36 cellular contexts compared by ENCODE assay signal in genomic region chr20:3663858-3664257, GRCh38. TPM values are rescaled to one million over a fixed set of nuclear protein-coding genes. Genes with fewer than 3 reads are reported as not detected.
"Had no signal": no experiment of that assay in that cellular context is flagged by ENCODE, and none has a peak within 500 bp of the region (broad histone marks: within the 10 kb centered on the region; RNA-seq: fewer than 3 reads in every experiment).

No MANE protein-coding gene starts in this region.

- H3K36me3 Mint-ChIP-seq: naive thymus-derived CD4-positive, alpha-beta T cell; natural killer cell; stimulated activated naive B cell treated with anti-CD40 and anti-IgM and Interleukin-4, amounts not matched to agents 10 μg/mL and 1 μg/mL and 100 μg/mL, for 72 hours had no signal

- H3K4me1 ChIP-seq: parathyroid adenoma, psoas muscle had no signal

- H3K27me3 ChIP-seq: ovary, thyroid gland, vagina had no signal

- H3K27ac Mint-ChIP-seq: naive thymus-derived CD4-positive, alpha-beta T cell; natural killer cell; progenitor cell of endocrine pancreas; stimulated activated naive B cell treated with anti-CD40 and anti-IgM and Interleukin-4, amounts not matched to agents 10 μg/mL and 1 μg/mL and 100 μg/mL, for 72 hours; stimulated activated naive CD8-positive, alpha-beta T cell treated with anti-CD3 and anti-CD28 coated beads, Interleukin-15, Interleukin-2, amounts not matched to agents 100 ng/mL and 50 ng/mL, for 24 hours had no signal

- ATAC-seq: naive thymus-derived CD4-positive, alpha-beta T cell; natural killer cell; psoas muscle; right cardiac atrium; sciatic nerve; stimulated activated naive B cell treated with anti-CD40 and anti-IgM and Interleukin-4, amounts not matched to agents 10 μg/mL and 1 μg/mL and 100 μg/mL, for 72 hours had no signal

- DNase-seq: naive thymus-derived CD4-positive, alpha-beta T cell; natural killer cell; nephron progenitor cell; nucleus accumbens; stimulated activated CD4-positive, alpha-beta T cell treated with anti-CD3 and anti-CD28 coated beads, Interleukin-12 subunit alpha, Interleukin-12 subunit beta, amount 100 ng/mL, for 4 hours; stimulated activated CD4-positive, alpha-beta T cell treated with anti-CD3 and anti-CD28 coated beads, Interleukin-1b, Interleukin-23, amount 100 ng/mL, for 48 hours; stimulated activated CD4-positive, alpha-beta T cell treated with anti-CD3 and anti-CD28 coated beads, Interleukin-4, amount 100 ng/mL, for 1 hour; stimulated activated CD4-positive, alpha-beta T cell treated with anti-CD3 and anti-CD28 coated beads, Interleukin-4, amount 100 ng/mL, for 4 hours; stimulated activated CD8-positive, alpha-beta memory T cell treated with anti-CD3 and anti-CD28 coated beads, Interleukin-4, amount 100 ng/mL, for 48 hours; stimulated activated naive B cell treated with anti-CD40 and anti-IgM and Interleukin-4, amounts not matched to agents 10 μg/mL and 1 μg/mL and 100 μg/mL, for 72 hours; stimulated activated naive CD4-positive, alpha-beta T cell treated with Interleukin-2 at 50 U/mL for 16 hours; stomach; thyroid gland; trophoblast cell; upper lobe of left lung had no signal

- H3K4me2 ChIP-seq: smooth muscle cell had no signal

- H3K4me3 ChIP-seq: ovary, psoas muscle, skin epidermis, smooth muscle cell, spleen, stomach, thoracic aorta, thyroid gland, tibial nerve, upper lobe of left lung, vagina had no signal

- H3K27ac ChIP-seq: neutrophil, ovary, parathyroid adenoma, psoas muscle, skin epidermis, spleen, stomach, thoracic aorta, thyroid gland, tibial nerve, upper lobe of left lung, vagina had no signal

- H3K36me3 ChIP-seq: neutrophil, ovary, spleen, stomach, thyroid gland, upper lobe of left lung, vagina had no signal

- H3K9me3 ChIP-seq: neutrophil, ovary, psoas muscle, spleen, stomach, thoracic aorta, thyroid gland, tibial nerve, upper lobe of left lung, vagina had no signal

- H3K79me2 ChIP-seq: parathyroid adenoma had no signal

- H2AFZ ChIP-seq: parathyroid adenoma had no signal

- FAIRE-seq: urothelium cell line had no signal

- H3K9ac ChIP-seq: parathyroid adenoma had no signal

- H3K9me3 Mint-ChIP-seq: natural killer cell; nephron progenitor cell; neural crest cell; stimulated activated naive B cell treated with anti-CD40 and anti-IgM and Interleukin-4, amounts not matched to agents 10 μg/mL and 1 μg/mL and 100 μg/mL, for 72 hours; stimulated activated naive CD8-positive, alpha-beta T cell treated with anti-CD3 and anti-CD28 coated beads, Interleukin-15, Interleukin-2, amounts not matched to agents 100 ng/mL and 50 ng/mL, for 24 hours had no signal

- H3K4me3 Mint-ChIP-seq: naive thymus-derived CD4-positive, alpha-beta T cell; natural killer cell; nephron progenitor cell; neural crest cell; stimulated activated naive B cell treated with anti-CD40 and anti-IgM and Interleukin-4, amounts not matched to agents 10 μg/mL and 1 μg/mL and 100 μg/mL, for 72 hours; stimulated activated naive CD8-positive, alpha-beta T cell treated with anti-CD3 and anti-CD28 coated beads, Interleukin-15, Interleukin-2, amounts not matched to agents 100 ng/mL and 50 ng/mL, for 24 hours had no signal

RNA-seq across cellular contexts. Expression of gene GFRA4, which starts 0.7 kb away (rescaled TPM):
- total RNA-seq: naive thymus-derived CD4-positive, alpha-beta T cell; natural killer cell; neural crest cell; omental fat pad; ovary; progenitor cell of endocrine pancreas; psoas muscle; renal cortical epithelial cell; right cardiac atrium; sciatic nerve; smooth muscle cell; spleen; stomach; subcutaneous adipose tissue; temporal lobe; thoracic aorta; tibial nerve; upper lobe of left lung; ureter; vagina had no signal
- polyA plus RNA-seq: naive thymus-derived CD4-positive, alpha-beta T cell; psoas muscle; right cardiac atrium; smooth muscle cell; spleen; stomach had no signal

RNA-seq across cellular contexts. Expression of gene ADAM33, which starts 18.0 kb away (rescaled TPM):
- total RNA-seq: natural killer cell had no signal
- polyA plus RNA-seq: naive thymus-derived CD4-positive, alpha-beta T cell had no signal

RNA-seq across cellular contexts. Expression of gene SIGLEC1, which starts 48.5 kb away (rescaled TPM):
- total RNA-seq: neural crest cell, progenitor cell of endocrine pancreas, renal cortical epithelial cell, smooth muscle cell had no signal
- polyA plus RNA-seq: naive thymus-derived CD4-positive, alpha-beta T cell; smooth muscle cell had no signal
